Comparison of ENCODE assay signal across 16 cellular contexts in the genomic region with DNA sequence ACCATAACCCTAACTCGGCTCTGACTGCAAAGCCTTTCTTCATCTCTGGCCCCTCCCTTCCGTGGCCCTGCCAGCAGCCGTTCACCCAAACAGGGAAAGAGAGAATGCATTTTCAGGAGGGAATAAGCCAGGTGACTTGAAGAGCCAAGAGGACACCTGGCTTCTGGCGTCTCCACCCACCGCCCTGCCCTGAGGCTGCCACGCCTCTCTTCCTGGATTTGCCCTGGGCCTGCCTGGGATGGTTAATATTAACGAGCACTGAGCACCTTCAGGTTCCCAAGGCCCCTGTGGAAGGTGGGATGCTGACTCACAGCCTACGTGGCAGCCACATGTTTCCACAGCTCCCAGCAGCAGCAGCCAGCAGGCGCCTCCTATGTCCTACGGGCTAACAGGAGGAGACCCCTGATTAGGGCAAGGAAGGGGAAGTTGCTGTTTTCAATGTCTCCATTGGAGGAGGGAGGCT.
DNase-seq lines count a peak whose midpoint lies in the region; ATAC-seq and TF ChIP-seq lines count a peak whose summit lies in the region.
"Had no signal": no experiment of that assay in that cellular context is flagged by ENCODE, and none has a peak within 500 bp of the region (broad histone marks: within the 10 kb centered on the region; RNA-seq: fewer than 3 reads in every experiment).

No MANE protein-coding gene starts in this region.

- peaks cover 12% of the 10 kb centered on the region for H3F3A ChIP-seq in smooth muscle cell (ENCODE audit: low read depth)

- 67% methylated on average over 10 of the region's 10 CpGs for WGBS in smooth muscle cell (ENCODE audit: low lambda C conversion rate)

- peak; percentile 85 for DNase-seq in ELF-1 (ENCODE audit: low read depth, low spot score)
- peak; percentile 38 for DNase-seq in NCI-H2171 treated with DMSO at 0.1 percent for 48 hours (lab: John Stamatoyannopoulos, UW)
- peak; percentile 81 for DNase-seq in epithelial cell of prostate (ENCODE audit: low read depth, low spot score)
- DNase-seq in KG1 (lab: John Stamatoyannopoulos, UW): no peak
- DNase-seq in NCI-H1092 treated with DMSO at 0.1 percent for 48 hours (lab: John Stamatoyannopoulos, UW): no peak
- no peak for DNase-seq in smooth muscle cell (lab: John Stamatoyannopoulos, UW; ENCODE audit: unreplicated experiment)
- DNase-seq: activated CD8-positive, alpha-beta T cell treated with anti-CD3 and anti-CD28 coated beads, Interleukin-2, amount 10 ng/mL, durations not matched to agents 7 days and 5 days; activated naive CD8-positive, alpha-beta T cell treated with anti-CD3 and anti-CD28 coated beads for 36 hours; natural killer cell; NCI-H446; stimulated activated CD4-positive, alpha-beta T cell treated with anti-CD3 and anti-CD28 coated beads, Interleukin-15, amount 100 ng/mL, for 24 hours; stimulated activated naive CD4-positive, alpha-beta T cell; T-cell had no signal

- H3K4me1 ChIP-seq in muscle layer of duodenum (ENCODE audit: control insufficient read depth in 1 of 2, insufficient read depth in 2 of 2, low read length in 2 of 2) (no peaks in the 10 kb centered on the region), smooth muscle cell (ENCODE audit: low read depth) (peaks cover 3% of the 10 kb centered on the region)

- H4K20me1 ChIP-seq in smooth muscle cell (ENCODE audit: low read depth): no peaks in the 10 kb centered on the region
- H4K20me1 ChIP-seq: BLaER1 had no signal

- no peak overlapping the region for H3K4me3 ChIP-seq in muscle layer of duodenum (ENCODE audit: low read depth in 1 of 2, low read length in 2 of 2)
- H3K4me3 ChIP-seq in smooth muscle cell: no peak overlapping the region
- H3K4me3 ChIP-seq: BLaER1 had no signal

- H3K27me3 ChIP-seq in muscle layer of duodenum (ENCODE audit: low read depth, low read length) (no peaks in the 10 kb centered on the region), smooth muscle cell (ENCODE audit: low read depth) (no peaks in the 10 kb centered on the region)
- H3K27me3 ChIP-seq: BLaER1 had no signal

- H3K36me3 ChIP-seq in muscle layer of duodenum (ENCODE audit: control insufficient read depth in 1 of 2, insufficient read depth in 2 of 2, low read length in 2 of 2) (no peaks in the 10 kb centered on the region), smooth muscle cell (ENCODE audit: low read depth) (no peaks in the 10 kb centered on the region)
- H3K36me3 ChIP-seq: BLaER1 had no signal

- no peak overlapping the region for H3K4me2 ChIP-seq in smooth muscle cell

- no peak for ATAC-seq in HG02623 (IDR thresholded peaks at IDR 0.05; ENCODE audit: unreplicated experiment)
- ATAC-seq: activated CD8-positive, alpha-beta T cell treated with anti-CD3 and anti-CD28 coated beads, Interleukin-2, amount 10 ng/mL, durations not matched to agents 7 days and 5 days; natural killer cell; T-cell had no signal

- H3K27ac ChIP-seq in epithelial cell of prostate (peak overlapping the region; percentile 49), muscle layer of duodenum (ENCODE audit: low read length) (peak overlapping the region; percentile 46), smooth muscle cell (ENCODE audit: low read depth) (no peak overlapping the region)
- H3K27ac ChIP-seq: BLaER1 had no signal

- H3K9me3 ChIP-seq in muscle layer of duodenum (ENCODE audit: control insufficient read depth in 1 of 2, low read length in 2 of 2): no peaks in the 10 kb centered on the region
- H3K9me3 ChIP-seq in smooth muscle cell (replicated peaks; ENCODE audit: low read depth): no peaks in the 10 kb centered on the region
- H3K9me3 ChIP-seq: BLaER1 had no signal

- no peaks in the 10 kb centered on the region for H3K79me2 ChIP-seq in smooth muscle cell (ENCODE audit: low read depth)

- no peak overlapping the region for H2AFZ ChIP-seq in smooth muscle cell (ENCODE audit: low read depth)

- no peak overlapping the region for H3K9ac ChIP-seq in smooth muscle cell (ENCODE audit: low read depth)
- H3K9ac ChIP-seq: BLaER1 had no signal

- TF ChIP-seq CTCF in smooth muscle cell (IDR thresholded peaks at IDR 0.05; ENCODE audit: borderline replicate concordance, insufficient read depth, poor library complexity, severe bottlenecking): no peak

Comparison
In these comparisons a context has a peak if more than half of its experiments do, and no peak if none do; other contexts are left out.
1. DNase-seq: peak in ELF-1 (single experiment), NCI-H2171 treated with DMSO at 0.1 percent for 48 hours (single experiment) and epithelial cell of prostate (single experiment); none in KG1 (single experiment), NCI-H1092 treated with DMSO at 0.1 percent for 48 hours (single experiment) and smooth muscle cell (single experiment).